In the genomic region with DNA sequence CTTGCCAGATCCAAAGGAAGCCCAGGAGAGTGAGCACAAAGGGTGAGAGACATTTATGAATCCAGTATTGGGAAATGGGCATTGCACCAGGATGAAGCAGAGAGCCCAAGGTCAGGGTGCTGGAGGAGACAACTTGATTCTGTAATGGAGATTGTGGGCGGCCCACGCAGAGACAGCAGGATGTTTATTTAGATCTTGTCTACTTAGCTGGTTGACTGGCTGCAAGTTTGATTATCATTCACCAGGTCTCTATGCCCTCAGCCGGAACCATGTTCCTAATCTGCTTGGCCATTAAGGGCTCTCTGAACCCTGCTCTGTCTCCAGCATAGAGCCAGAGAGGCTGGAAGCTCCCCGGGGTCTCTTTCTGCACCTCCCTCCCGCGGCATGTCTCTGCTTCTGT, we compare ENCODE assay signal across 34 cellular contexts.
"Had no signal": no experiment of that assay in that cellular context is flagged by ENCODE, and none has a peak within 500 bp of the region (broad histone marks: within the 10 kb centered on the region; RNA-seq: fewer than 3 reads in every experiment).

No MANE protein-coding gene starts in this region.

- H3K4me3 Mint-ChIP-seq: activated CD4-positive, alpha-beta T cell treated with anti-CD3 and anti-CD28 coated beads for 36 hours; activated CD4-positive, alpha-beta T cell treated with anti-CD3 and anti-CD28 coated beads, Interleukin-2, amount 10 ng/mL, durations not matched to agents 7 days and 5 days; activated CD8-positive, alpha-beta T cell treated with anti-CD3 and anti-CD28 coated beads, Interleukin-2, amount 10 ng/mL, durations not matched to agents 7 days and 5 days; activated naive CD4-positive, alpha-beta T cell treated with anti-CD3 and anti-CD28 coated beads, Interleukin-2, amount 50 U/mL, for 24 hours; activated naive CD8-positive, alpha-beta T cell treated with anti-CD3 and anti-CD28 coated beads, Interleukin-2, amount 10 ng/mL, durations not matched to agents 7 days and 5 days; activated T-cell treated with anti-CD3 and anti-CD28 coated beads, Interleukin-2, amount 50 U/mL, for 24 hours; central memory CD8-positive, alpha-beta T cell; WTC11 had no signal

- H3K36me3 ChIP-seq: ascending aorta, cardiac muscle cell, MG63, SJCRH30 had no signal

- ATAC-seq: activated CD4-positive, alpha-beta T cell treated with anti-CD3 and anti-CD28 coated beads for 36 hours; activated CD4-positive, CD25-positive, alpha-beta regulatory T cell treated with anti-CD3 and anti-CD28 coated beads, Interleukin-2, amount 50 U/mL, for 24 hours; activated CD8-positive, alpha-beta T cell treated with anti-CD3 and anti-CD28 coated beads, Interleukin-2, amount 10 ng/mL, durations not matched to agents 7 days and 5 days; Panc1; WTC11 had no signal

- H3K4me3 ChIP-seq: ascending aorta, cardiac muscle cell, MG63, SJCRH30 had no signal

- H3K27me3 ChIP-seq: ascending aorta, cardiac muscle cell, MG63, SJCRH30 had no signal

- H3K9me3 ChIP-seq: ascending aorta, MG63, SJCRH30 had no signal

- H3K27me3 Mint-ChIP-seq: activated naive CD4-positive, alpha-beta T cell treated with anti-CD3 and anti-CD28 coated beads, Interleukin-2, amount 50 U/mL, for 24 hours had no signal

- H3K4me1 Mint-ChIP-seq: activated CD4-positive, alpha-beta T cell treated with anti-CD3 and anti-CD28 coated beads for 36 hours; activated naive CD4-positive, alpha-beta T cell treated with anti-CD3 and anti-CD28 coated beads, Interleukin-2, amount 50 U/mL, for 24 hours; central memory CD8-positive, alpha-beta T cell had no signal

- H3K9me3 Mint-ChIP-seq: activated CD4-positive, alpha-beta T cell treated with anti-CD3 and anti-CD28 coated beads, Interleukin-2, amount 10 ng/mL, durations not matched to agents 7 days and 5 days; activated naive CD4-positive, alpha-beta T cell treated with anti-CD3 and anti-CD28 coated beads, Interleukin-2, amount 50 U/mL, for 24 hours; activated naive CD8-positive, alpha-beta T cell treated with anti-CD3 and anti-CD28 coated beads, Interleukin-2, amount 10 ng/mL, durations not matched to agents 7 days and 5 days; activated T-cell treated with anti-CD3 and anti-CD28 coated beads, Interleukin-2, amount 50 U/mL, for 24 hours; activated T-helper 2 cell treated with anti-CD3 and anti-CD28 coated beads, Interferon-gamma antibody, Interleukin-2, Interleukin-4, amounts not matched to agents 10 μg/mL and 5 μg/mL and 100 μg/mL, durations not matched to agents 14 hours and 24 hours and 36 hours; central memory CD8-positive, alpha-beta T cell; WTC11 had no signal

- H3K36me3 Mint-ChIP-seq: activated naive CD4-positive, alpha-beta T cell treated with anti-CD3 and anti-CD28 coated beads, Interleukin-2, amount 50 U/mL, for 24 hours; WTC11 had no signal

- H3K27ac Mint-ChIP-seq: activated CD4-positive, alpha-beta T cell treated with anti-CD3 and anti-CD28 coated beads for 36 hours; activated CD4-positive, alpha-beta T cell treated with anti-CD3 and anti-CD28 coated beads, Interleukin-2, amount 10 ng/mL, durations not matched to agents 7 days and 5 days; activated CD8-positive, alpha-beta T cell treated with anti-CD3 and anti-CD28 coated beads, Interleukin-2, amount 10 ng/mL, durations not matched to agents 7 days and 5 days; activated naive CD4-positive, alpha-beta T cell treated with anti-CD3 and anti-CD28 coated beads, Interleukin-2, amount 50 U/mL, for 24 hours; activated naive CD8-positive, alpha-beta T cell treated with anti-CD3 and anti-CD28 coated beads, Interleukin-2, amount 10 ng/mL, durations not matched to agents 7 days and 5 days; activated T-cell treated with anti-CD3 and anti-CD28 coated beads, Interleukin-2, amount 50 U/mL, for 24 hours; activated T-helper 2 cell treated with anti-CD3 and anti-CD28 coated beads, Interferon-gamma antibody, Interleukin-2, Interleukin-4, amounts not matched to agents 10 μg/mL and 5 μg/mL and 100 μg/mL, durations not matched to agents 14 hours and 24 hours and 36 hours; WTC11 had no signal

- H3K27ac ChIP-seq: cardiac muscle cell, SJCRH30 had no signal

- DNase-seq: activated CD4-positive, alpha-beta T cell treated with anti-CD3 and anti-CD28 coated beads for 36 hours; activated CD4-positive, alpha-beta T cell treated with anti-CD3 and anti-CD28 coated beads, Interleukin-2, amount 10 ng/mL, durations not matched to agents 7 days and 5 days; activated CD4-positive, alpha-beta T cell treated with anti-CD3 and anti-CD28 coated beads, Interleukin-2, amount 50 U/mL, for 48 hours; activated CD8-positive, alpha-beta T cell treated with anti-CD3 and anti-CD28 coated beads, Interleukin-2, amount 10 ng/mL, durations not matched to agents 7 days and 5 days; activated gamma-delta T cell; activated naive CD4-positive, alpha-beta T cell treated with Interleukin-2 at 50 U/mL for 16 hours; activated naive CD8-positive, alpha-beta T cell treated with anti-CD3 and anti-CD28 coated beads, Interleukin-2, amount 10 ng/mL, durations not matched to agents 7 days and 5 days; activated T-cell treated with anti-CD3 and anti-CD28 coated beads, Interleukin-2, amount 50 U/mL, for 24 hours; amygdala; Kasumi-1; MG63; NCI-H1048; NCI-H1105 treated with DMSO at 0.1 percent for 48 hours; NCI-H1436; NCI-H1694; NCI-H1930; NCI-H2081 treated with DMSO at 0.1 percent for 48 hours; NCI-H345; NCI-H524; NCI-H69; SHP77; SJCRH30; SW 1271; T-helper 1 cell; T-helper 2 cell; T-helper 9 cell had no signal
